Comparison of ENCODE assay signal across 23 cellular contexts in genomic region chr20:13098720-13099355, GRCh38.
"Had no signal": no experiment of that assay in that cellular context is flagged by ENCODE, and none has a peak within 500 bp of the region (broad histone marks: within the 10 kb centered on the region; RNA-seq: fewer than 3 reads in every experiment).

No MANE protein-coding gene starts in this region.

- H3K27me3 ChIP-seq: heart left ventricle, pancreas, upper lobe of left lung, vagina had no signal

- H3K27me3 Mint-ChIP-seq: activated CD4-positive, alpha-beta memory T cell treated with anti-CD3 and anti-CD28 coated beads, Interleukin-2, amount 10 ng/mL, durations not matched to agents 7 days and 5 days; activated CD4-positive, alpha-beta T cell treated with anti-CD3 and anti-CD28 coated beads, Interleukin-2, amount 10 ng/mL, durations not matched to agents 7 days and 5 days; activated naive CD8-positive, alpha-beta T cell treated with anti-CD3 and anti-CD28 coated beads, Interleukin-2, amount 50 U/mL, for 24 hours; naive B cell had no signal

- H3K4me3 ChIP-seq: heart left ventricle, pancreas, psoas muscle, thoracic aorta, upper lobe of left lung, vagina had no signal

- H3K4me3 Mint-ChIP-seq: activated CD4-positive, alpha-beta memory T cell treated with anti-CD3 and anti-CD28 coated beads, Interleukin-2, amount 10 ng/mL, durations not matched to agents 7 days and 5 days; activated CD4-positive, alpha-beta T cell treated with anti-CD3 and anti-CD28 coated beads, Interleukin-2, amount 10 ng/mL, durations not matched to agents 7 days and 5 days; activated naive CD8-positive, alpha-beta T cell treated with anti-CD3 and anti-CD28 coated beads, Interleukin-2, amount 50 U/mL, for 24 hours; activated T-cell treated with anti-CD3 and anti-CD28 coated beads, Interleukin-2, amount 50 U/mL, for 4 hours; activated T-helper 17 cell treated with anti-CD3 and anti-CD28 coated beads, Interleukin-2, amount 50 U/mL, for 72 hours; naive B cell; nephron progenitor cell had no signal

- H3K36me3 ChIP-seq: vagina had no signal

- H3K27ac Mint-ChIP-seq: activated CD4-positive, alpha-beta memory T cell treated with anti-CD3 and anti-CD28 coated beads, Interleukin-2, amount 10 ng/mL, durations not matched to agents 7 days and 5 days; activated CD4-positive, alpha-beta T cell treated with anti-CD3 and anti-CD28 coated beads, Interleukin-2, amount 10 ng/mL, durations not matched to agents 7 days and 5 days; activated naive CD8-positive, alpha-beta T cell treated with anti-CD3 and anti-CD28 coated beads, Interleukin-2, amount 50 U/mL, for 24 hours; activated T-helper 17 cell treated with anti-CD3 and anti-CD28 coated beads, Interleukin-2, amount 50 U/mL, for 72 hours; naive B cell; nephron progenitor cell had no signal

- FAIRE-seq: endothelial cell of umbilical vein, pancreas had no signal

- DNase-seq: activated CD4-positive, alpha-beta memory T cell treated with anti-CD3 and anti-CD28 coated beads, Interleukin-2, amount 10 ng/mL, durations not matched to agents 7 days and 5 days; activated CD4-positive, alpha-beta T cell treated with anti-CD3 and anti-CD28 coated beads for 1 hour; activated CD4-positive, alpha-beta T cell treated with anti-CD3 and anti-CD28 coated beads, Interleukin-2, amount 10 ng/mL, durations not matched to agents 7 days and 5 days; activated gamma-delta T cell treated with Interleukin-2 at 50 U/mL for 16 hours; activated naive CD4-positive, alpha-beta T cell treated with anti-CD3 and anti-CD28 coated beads, Interleukin-2, amount 50 U/mL, for 16 hours; activated naive CD8-positive, alpha-beta T cell treated with anti-CD3 and anti-CD28 coated beads, Interleukin-2, amount 50 U/mL, for 24 hours; activated T-cell treated with anti-CD3 and anti-CD28 coated beads, Interleukin-2, amount 50 U/mL, for 4 hours; amygdala; central memory CD4-positive, alpha-beta T cell; foreskin fibroblast; heart left ventricle; left ventricle myocardium superior; naive B cell; nephron progenitor cell; pancreas; psoas muscle; stimulated activated naive CD4-positive, alpha-beta T cell treated with Interleukin-2 at 50 U/mL for 16 hours; T-helper 2 cell; upper lobe of left lung had no signal

- ATAC-seq: activated naive CD8-positive, alpha-beta T cell treated with anti-CD3 and anti-CD28 coated beads, Interleukin-2, amount 50 U/mL, for 24 hours; activated T-cell treated with anti-CD3 and anti-CD28 coated beads, Interleukin-2, amount 50 U/mL, for 4 hours; activated T-helper 17 cell treated with anti-CD3 and anti-CD28 coated beads, Interleukin-2, amount 50 U/mL, for 72 hours; heart left ventricle; left ventricle myocardium superior; pancreas; psoas muscle had no signal

- H3K9me3 ChIP-seq: heart left ventricle, pancreas, psoas muscle, thoracic aorta, upper lobe of left lung, vagina had no signal

- H3K36me3 Mint-ChIP-seq: naive B cell had no signal

- H3K27ac ChIP-seq: heart left ventricle, pancreas, psoas muscle, thoracic aorta, upper lobe of left lung, vagina had no signal

- H3K9me3 Mint-ChIP-seq: activated CD4-positive, alpha-beta memory T cell treated with anti-CD3 and anti-CD28 coated beads, Interleukin-2, amount 10 ng/mL, durations not matched to agents 7 days and 5 days; activated CD4-positive, alpha-beta T cell treated with anti-CD3 and anti-CD28 coated beads, Interleukin-2, amount 10 ng/mL, durations not matched to agents 7 days and 5 days; activated naive CD8-positive, alpha-beta T cell treated with anti-CD3 and anti-CD28 coated beads, Interleukin-2, amount 50 U/mL, for 24 hours; activated T-cell treated with anti-CD3 and anti-CD28 coated beads, Interleukin-2, amount 50 U/mL, for 4 hours; activated T-helper 17 cell treated with anti-CD3 and anti-CD28 coated beads, Interleukin-2, amount 50 U/mL, for 72 hours; naive B cell; nephron progenitor cell had no signal

- H3K4me1 Mint-ChIP-seq: activated CD4-positive, alpha-beta memory T cell treated with anti-CD3 and anti-CD28 coated beads, Interleukin-2, amount 10 ng/mL, durations not matched to agents 7 days and 5 days; activated CD4-positive, alpha-beta T cell treated with anti-CD3 and anti-CD28 coated beads, Interleukin-2, amount 10 ng/mL, durations not matched to agents 7 days and 5 days; activated naive CD8-positive, alpha-beta T cell treated with anti-CD3 and anti-CD28 coated beads, Interleukin-2, amount 50 U/mL, for 24 hours; activated T-helper 17 cell treated with anti-CD3 and anti-CD28 coated beads, Interleukin-2, amount 50 U/mL, for 72 hours; naive B cell had no signal

- H3K4me1 ChIP-seq: heart left ventricle, pancreas, psoas muscle, upper lobe of left lung had no signal
